In the genomic region with DNA sequence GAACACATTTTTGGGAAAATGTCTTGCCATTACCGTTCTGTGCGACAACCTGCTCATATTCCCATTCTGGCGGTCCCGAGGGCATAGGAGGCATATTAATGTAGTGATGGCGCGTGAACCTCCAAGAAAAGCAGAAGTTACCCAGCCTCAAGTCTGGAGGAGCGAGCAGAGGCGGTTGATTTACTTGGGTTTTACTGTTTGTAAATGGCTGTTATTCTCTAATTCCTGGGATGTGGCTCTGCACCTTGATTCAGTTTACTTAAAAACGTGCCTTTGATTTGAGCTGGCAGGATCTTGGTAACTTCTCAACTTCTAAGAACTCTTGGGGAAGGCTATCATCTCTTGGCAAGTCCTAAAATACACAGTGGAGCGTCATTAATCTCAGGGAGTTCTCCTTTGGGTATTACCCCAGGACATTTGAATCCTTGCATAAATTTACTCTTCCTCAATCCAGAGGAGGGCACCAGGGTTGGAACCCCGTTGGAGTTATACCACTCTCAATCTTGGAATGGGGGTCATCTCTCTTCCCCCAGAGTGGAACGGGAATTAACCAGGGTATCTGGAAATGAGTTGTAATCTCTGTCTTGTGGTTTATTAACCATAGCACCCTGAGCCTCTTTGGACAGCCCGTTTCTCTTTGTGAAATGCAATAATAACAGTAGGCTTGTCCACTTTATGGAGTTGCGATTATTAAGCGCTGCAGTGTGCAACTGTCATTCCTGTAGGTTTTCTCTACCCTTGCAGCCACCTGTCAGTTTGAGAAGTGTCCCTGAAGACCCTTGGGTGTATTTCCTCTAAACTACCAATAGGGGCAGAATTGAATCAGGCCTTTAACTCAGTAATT, we compare ENCODE assay signal across 8 cellular contexts. TPM values are rescaled to one million over a fixed set of nuclear protein-coding genes. Genes with fewer than 3 reads are reported as not detected.
DNase-seq lines count a peak whose midpoint lies in the region; ATAC-seq, FAIRE-seq and TF ChIP-seq lines count a peak whose summit lies in the region.

No MANE protein-coding gene starts in this region.

- H3K4me3 ChIP-seq in astrocyte of the spinal cord (ENCODE audit: low read depth, low read length), result peak overlapping the region; percentile 54
- peak overlapping the region; percentile 10 to 37 for H3K4me3 ChIP-seq in kidney (ENCODE audit: low read length in 2 of 2)
- peak overlapping the region; percentile 74 to 91 (median 87) for H3K4me3 ChIP-seq in subcutaneous abdominal adipose tissue (ENCODE audit: low read depth in 1 of 5, low read length in 5 of 5)

- in situ Hi-C loops in astrocyte of the spinal cord (cut with HindIII; ENCODE audit: low sequenced_read_pairs), result no loop called here

- H3K9ac ChIP-seq in kidney (ENCODE audit: low read length in 2 of 2) (no peak overlapping the region), subcutaneous abdominal adipose tissue (ENCODE audit: low read length in 5 of 5) (peak overlapping the region; percentile 56 to 92 (median 82))

- intact Hi-C loops in kidney (cut with DNase I), result no loop called here

- ATAC-seq in HG03103 (IDR thresholded peaks at IDR 0.05; ENCODE audit: low read depth, unreplicated experiment), result peak; percentile 21

- peak; percentile 71 for TF ChIP-seq CTCF in astrocyte of the spinal cord (IDR thresholded peaks at IDR 0.05; ENCODE audit: low read depth, low read length)
- peak; percentile 46 for TF ChIP-seq CTCF in kidney (IDR thresholded peaks at IDR 0.05; ENCODE audit: borderline replicate concordance, extremely low read depth, insufficient read depth)

- H3K27ac ChIP-seq in kidney (ENCODE audit: low read depth in 2 of 2, low read length in 2 of 2), result no peak overlapping the region
- H3K27ac ChIP-seq in subcutaneous abdominal adipose tissue (ENCODE audit: low read depth, low read length), result peak overlapping the region; percentile 92

- H3K9me3 ChIP-seq in kidney (ENCODE audit: control insufficient read depth in 1 of 2, low read length in 2 of 2) (no peaks in the 10 kb centered on the region), subcutaneous abdominal adipose tissue (ENCODE audit: control insufficient read depth in 5 of 5, low read length in 5 of 5) (no peaks in the 10 kb centered on the region)

- FAIRE-seq in kidney (lab: Jason Lieb, UNC), result no peak

- H3K36me3 ChIP-seq in kidney (ENCODE audit: control insufficient read depth in 1 of 2, insufficient read depth in 2 of 2, low read length in 2 of 2) (no peaks in the 10 kb centered on the region), subcutaneous abdominal adipose tissue (ENCODE audit: control insufficient read depth in 5 of 5, insufficient read depth in 5 of 5, low read length in 5 of 5) (no peaks in the 10 kb centered on the region)

- H3K4me1 ChIP-seq in kidney (ENCODE audit: control insufficient read depth in 1 of 2, insufficient read depth in 1 of 2, low read depth in 1 of 2, low read length in 2 of 2), result peaks cover 0 to 10% of the 10 kb centered on the region in 2 donors
- peaks cover 4 to 53% (median 39%) of the 10 kb centered on the region in 5 donors for H3K4me1 ChIP-seq in subcutaneous abdominal adipose tissue (ENCODE audit: control insufficient read depth in 5 of 5, insufficient read depth in 5 of 5, low read length in 5 of 5)

- peaks cover 0 to 2% (median 0%) of the 10 kb centered on the region in 5 donors for H3K27me3 ChIP-seq in subcutaneous abdominal adipose tissue (ENCODE audit: control insufficient read depth in 5 of 5, insufficient read depth in 4 of 5, low read length in 5 of 5)

- DNase-seq in stimulated activated CD4-positive, alpha-beta T cell treated with anti-CD3 and anti-CD28 coated beads, Interleukin-4, amount 100 ng/mL, for 24 hours, result peak; percentile 17
- no peak for DNase-seq in stimulated activated CD4-positive, alpha-beta T cell treated with anti-CD3 and anti-CD28 coated beads, Interleukin-12 subunit alpha, Interleukin-12 subunit beta, amount 100 ng/mL, for 4 hours
- DNase-seq in NCI-H748 treated with DMSO at 0.1 percent for 48 hours (lab: John Stamatoyannopoulos, UW) (peak; percentile 42), astrocyte of the spinal cord (ENCODE audit: low read depth, low spot score) (peak; percentile 47), kidney (no peak)
- no peak for DNase-seq in stimulated activated CD4-positive, alpha-beta T cell treated with anti-CD3 and anti-CD28 coated beads, Interleukin-15, amount 100 ng/mL, for 24 hours

RNA-seq across cellular contexts. Expression of gene HK2, which starts 2.1 kb away (rescaled TPM):
- total RNA-seq in kidney, result 8.6 TPM
- 0.47 TPM for polyA plus RNA-seq in kidney (ENCODE audit: insufficient read depth, low read depth, low replicate concordance)

Comparison
In these comparisons a context has a peak if more than half of its experiments do, and no peak if none do; other contexts are left out.
1. DNase-seq: peak in stimulated activated CD4-positive, alpha-beta T cell treated with anti-CD3 and anti-CD28 coated beads, Interleukin-4, amount 100 ng/mL, for 24 hours (single experiment), NCI-H748 treated with DMSO at 0.1 percent for 48 hours (single experiment) and astrocyte of the spinal cord (single experiment); none in stimulated activated CD4-positive, alpha-beta T cell treated with anti-CD3 and anti-CD28 coated beads, Interleukin-12 subunit alpha, Interleukin-12 subunit beta, amount 100 ng/mL, for 4 hours (single experiment), kidney (single experiment) and stimulated activated CD4-positive, alpha-beta T cell treated with anti-CD3 and anti-CD28 coated beads, Interleukin-15, amount 100 ng/mL, for 24 hours (single experiment).
2. H3K4me3 ChIP-seq: peak in every context shown above with its lines; median percentile 87 in subcutaneous abdominal adipose tissue; 54 in astrocyte of the spinal cord; 24 in kidney.
3. H3K9ac ChIP-seq: peak in subcutaneous abdominal adipose tissue (5 of 5); none in kidney (0 of 2).